Comparison of ENCODE assay signal across 9 cellular contexts in the genomic region with DNA sequence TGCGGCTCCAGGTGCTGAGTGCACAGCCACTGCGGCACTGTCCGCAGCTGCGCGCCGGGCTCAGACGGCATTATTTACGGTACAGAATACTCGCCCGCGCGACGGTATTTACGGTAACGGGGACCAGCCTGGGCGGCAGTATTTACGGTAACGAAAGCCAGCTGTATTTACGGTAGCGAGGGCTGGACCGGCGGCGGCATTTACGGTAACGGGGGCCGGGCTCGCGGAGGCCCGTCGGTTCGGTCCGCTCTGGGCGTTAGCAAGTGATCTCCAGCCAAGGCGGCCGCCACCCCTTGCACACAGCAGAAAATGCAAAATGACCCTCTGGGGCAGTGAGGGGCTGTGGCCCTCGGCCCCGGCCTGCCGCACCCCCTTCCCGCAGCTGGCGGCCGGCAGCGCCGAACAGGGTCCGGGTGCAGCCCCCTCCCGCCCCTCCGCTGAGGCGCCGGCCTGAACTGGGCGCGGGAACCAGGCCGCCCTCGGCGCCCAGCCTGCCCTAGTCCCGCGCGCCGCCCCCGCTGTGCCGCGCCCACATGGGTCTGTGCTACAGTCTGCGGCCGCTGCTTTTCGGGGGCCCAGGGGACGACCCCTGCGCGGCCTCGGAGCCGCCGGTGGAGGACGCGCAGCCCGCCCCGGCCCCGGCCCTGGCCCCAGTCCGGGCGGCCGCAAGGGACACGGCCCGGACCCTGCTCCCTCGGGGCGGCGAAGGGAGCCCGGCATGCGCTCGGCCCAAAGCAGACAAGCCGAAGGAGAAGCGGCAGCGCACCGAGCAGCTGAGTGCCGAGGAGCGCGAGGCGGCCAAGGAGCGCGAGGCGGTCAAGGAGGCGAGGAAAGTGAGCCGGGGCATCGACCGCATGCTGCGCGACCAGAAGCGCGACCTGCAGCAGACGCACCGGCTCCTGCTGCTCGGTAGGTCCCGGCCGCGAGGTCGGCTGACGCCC. TPM values are rescaled to one million over a fixed set of nuclear protein-coding genes. Genes with fewer than 3 reads are reported as not detected.
A peak's percentile ranks its signal among the peaks of the same experiment; 100 is the strongest.
DNase-seq lines count a peak whose midpoint lies in the region; ATAC-seq and TF ChIP-seq lines count a peak whose summit lies in the region.
"Had no signal": no experiment of that assay in that cellular context is flagged by ENCODE, and none has a peak within 500 bp of the region (broad histone marks: within the 10 kb centered on the region; RNA-seq: fewer than 3 reads in every experiment).

Gene GNAL, plus strand, starts transcription at position 234 of the 941 bp plus-strand sequence. Its CDS starts 300 bp downstream, at position 534.

- ATAC-seq in GM21619 (IDR thresholded peaks at IDR 0.05; ENCODE audit: unreplicated experiment), result peak; percentile 60
- peak; percentile 85 to 92 for ATAC-seq in gastrocnemius medialis

- CTCF ChIA-PET in CD8-positive, alpha-beta memory T cell (lab: Charles Lee), result interaction anchor here (0.9 kb wide), 1 partner anchor 9 kb away, joined by 3 read pairs; no protein-coding TSS in a partner anchor

- in situ Hi-C loops in gastrocnemius medialis (cut with MboI; ENCODE audit: low sequenced_read_pairs in 4 of 4), result no loop called here

- H3K9me3 ChIP-seq in CD8-positive, alpha-beta memory T cell (ENCODE audit: low read length), result no peaks in the 10 kb centered on the region
- H3K9me3 ChIP-seq in breast epithelium (no peaks in the 10 kb centered on the region), iPS-18c (ENCODE audit: control insufficient read depth, insufficient read depth, low read length) (peaks cover 2% of the 10 kb centered on the region), gastrocnemius medialis (no peaks in the 10 kb centered on the region)

- peaks cover 0 to 3% (median 0%) of the 10 kb centered on the region in 3 donors for H3K36me3 Mint-ChIP-seq in CD8-positive, alpha-beta memory T cell
- H3K36me3 Mint-ChIP-seq in T-helper 1 cell treated with Interleukin-12 subunit alpha and Interleukin-12 subunit beta and Interleukin-4 antibody, amounts not matched to agents 30 μg/mL and 1 μg/mL, for 36 hours (ENCODE audit: low read depth), result no peaks in the 10 kb centered on the region

- peaks cover 11% of the 10 kb centered on the region for H3K27me3 ChIP-seq in CD8-positive, alpha-beta memory T cell (ENCODE audit: insufficient read depth, low read length, poor library complexity, severe bottlenecking)
- no peaks in the 10 kb centered on the region for H3K27me3 ChIP-seq in breast epithelium
- H3K27me3 ChIP-seq in gastrocnemius medialis, result peaks cover 13 to 23% (median 21%) of the 10 kb centered on the region in 3 donors

- H3K4me3 Mint-ChIP-seq in CD8-positive, alpha-beta memory T cell, result peak within 1 kb of the TSS; percentile 51 to 78 (median 70)
- H3K4me3 Mint-ChIP-seq in T-helper 1 cell treated with Interleukin-12 subunit alpha and Interleukin-12 subunit beta and Interleukin-4 antibody, amounts not matched to agents 30 μg/mL and 1 μg/mL, for 36 hours, result peak within 1 kb of the TSS; percentile 40

- H3K27ac ChIP-seq in CD8-positive, alpha-beta memory T cell (ENCODE audit: low read depth, low read length), result no peak within 1 kb of the TSS
- H3K27ac ChIP-seq in breast epithelium (peak within 1 kb of the TSS; percentile 66 to 91), gastrocnemius medialis (peak within 1 kb of the TSS in 1 of 4 donors; percentile 10)
- H3K27ac ChIP-seq: PC-9 had no signal

- no peak for TF ChIP-seq CTCF in breast epithelium (IDR thresholded peaks at IDR 0.05)
- no peak for TF ChIP-seq CTCF in gastrocnemius medialis (IDR thresholded peaks at IDR 0.05 in 4 of 5, conservative IDR thresholded peaks at IDR 0.05 in 1 of 5)

- intact Hi-C loops in breast epithelium (cut with DNase I; ENCODE audit: low total_unique reads) (no loop called here), gastrocnemius medialis (cut with DNase I; ENCODE audit: low total_unique reads) (no loop called here)

- peak within 1 kb of the TSS; percentile 37 for H3K4me3 ChIP-seq in CD8-positive, alpha-beta memory T cell (ENCODE audit: low read length)
- H3K4me3 ChIP-seq in breast epithelium (peak within 1 kb of the TSS; percentile 68 to 92 (median 69)), iPS-18c (ENCODE audit: insufficient read depth, low read depth, low read length) (peak within 1 kb of the TSS; percentile 73), gastrocnemius medialis (peak within 1 kb of the TSS; percentile 52 to 66 (median 62))
- H3K4me3 ChIP-seq: PC-9 had no signal

- H3K27me3 Mint-ChIP-seq in CD8-positive, alpha-beta memory T cell, result peaks cover 41 to 56% of the 10 kb centered on the region in 2 donors
- peaks cover 58% of the 10 kb centered on the region for H3K27me3 Mint-ChIP-seq in T-helper 1 cell treated with Interleukin-12 subunit alpha and Interleukin-12 subunit beta and Interleukin-4 antibody, amounts not matched to agents 30 μg/mL and 1 μg/mL, for 36 hours (ENCODE audit: low read depth)

- H3K27ac Mint-ChIP-seq in CD8-positive, alpha-beta memory T cell, result peak within 1 kb of the TSS in 2 of 8 donors; percentile 8 to 51
- peak within 1 kb of the TSS; percentile 12 for H3K27ac Mint-ChIP-seq in T-helper 1 cell treated with Interleukin-12 subunit alpha and Interleukin-12 subunit beta and Interleukin-4 antibody, amounts not matched to agents 30 μg/mL and 1 μg/mL, for 36 hours

- H3K9me3 Mint-ChIP-seq in CD8-positive, alpha-beta memory T cell, result peaks cover 5 to 12% (median 11%) of the 10 kb centered on the region in 5 donors
- H3K9me3 Mint-ChIP-seq in T-helper 1 cell treated with Interleukin-12 subunit alpha and Interleukin-12 subunit beta and Interleukin-4 antibody, amounts not matched to agents 30 μg/mL and 1 μg/mL, for 36 hours, result no peaks in the 10 kb centered on the region

- no peaks in the 10 kb centered on the region for H3K36me3 ChIP-seq in CD8-positive, alpha-beta memory T cell (ENCODE audit: insufficient read depth, low read length)
- H3K36me3 ChIP-seq in breast epithelium, result no peaks in the 10 kb centered on the region
- H3K36me3 ChIP-seq in gastrocnemius medialis, result no peaks in the 10 kb centered on the region

- TF ChIP-seq POLR2A in breast epithelium (IDR thresholded peaks at IDR 0.05) (no peak), gastrocnemius medialis (IDR thresholded peaks at IDR 0.05) (no peak)

- DNase-seq in CD8-positive, alpha-beta memory T cell, result peak in 2 of 5 donors; percentile 8 to 12
- peak; percentile 51 for DNase-seq in MV-4-11 (lab: John Stamatoyannopoulos, UW)
- peak; percentile 26 to 75 for DNase-seq in breast epithelium (ENCODE audit: low spot score in 2 of 2)
- peak; percentile 34 to 39 for DNase-seq in gastrocnemius medialis
- no peak for DNase-seq in NCI-H446 treated with DMSO at 0.1 percent for 48 hours (lab: John Stamatoyannopoulos, UW)

- H3K4me1 ChIP-seq in CD8-positive, alpha-beta memory T cell (ENCODE audit: insufficient read depth, low read length), result no peaks in the 10 kb centered on the region
- H3K4me1 ChIP-seq in breast epithelium (no peaks in the 10 kb centered on the region), gastrocnemius medialis (no peaks in the 10 kb centered on the region)

- POLR2A ChIA-PET in CD8-positive, alpha-beta memory T cell (lab: Charles Lee), result no interaction called here

- H3K4me1 Mint-ChIP-seq in CD8-positive, alpha-beta memory T cell, result peaks cover 10 to 11% (median 11%) of the 10 kb centered on the region in 3 donors
- peaks cover 9% of the 10 kb centered on the region for H3K4me1 Mint-ChIP-seq in T-helper 1 cell treated with Interleukin-12 subunit alpha and Interleukin-12 subunit beta and Interleukin-4 antibody, amounts not matched to agents 30 μg/mL and 1 μg/mL, for 36 hours (ENCODE audit: low read depth)

RNA-seq across cellular contexts. Expression of gene GNAL, which starts in this region (rescaled TPM):
- total RNA-seq in CD8-positive, alpha-beta memory T cell, result under 1 TPM; 0.04 to 0.38 TPM
- polyA plus RNA-seq in CD8-positive, alpha-beta memory T cell, result not detected
- 10 to 100 TPM in 1 of 3 donors, 1 to 10 TPM in 2; 6.6 to 15.4 (median 7.5) TPM for total RNA-seq in breast epithelium
- 10 to 100 TPM in 2 of 4 donors, 1 to 10 TPM in 2; 4.4 to 35.4 (median 9.1) TPM for total RNA-seq in gastrocnemius medialis
